ENCODE assay signal across 31 cellular contexts in the genomic region with DNA sequence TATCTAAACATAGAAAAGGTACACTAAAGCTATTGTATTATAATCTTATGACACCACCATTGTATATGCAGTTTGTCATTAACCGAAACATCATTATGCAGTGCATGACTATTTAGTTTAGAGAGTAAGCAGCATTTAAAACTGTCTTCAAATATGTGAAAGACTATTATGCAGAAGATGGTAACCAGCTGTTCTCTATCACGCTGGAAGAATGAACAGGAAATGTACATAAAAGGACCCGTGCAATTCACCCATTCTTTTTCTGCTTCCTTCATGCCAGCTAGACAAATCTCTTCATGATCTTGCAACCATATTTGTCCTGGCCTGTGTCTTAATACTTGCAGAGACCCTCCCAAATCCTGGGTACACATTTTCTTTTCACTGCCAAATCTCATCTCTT. TPM values are rescaled to one million over a fixed set of nuclear protein-coding genes. Genes with fewer than 3 reads are reported as not detected.
DNase-seq lines count a peak whose midpoint lies in the region; ATAC-seq, FAIRE-seq and TF ChIP-seq lines count a peak whose summit lies in the region.
"Had no signal": no experiment of that assay in that cellular context is flagged by ENCODE, and none has a peak within 500 bp of the region (broad histone marks: within the 10 kb centered on the region; RNA-seq: fewer than 3 reads in every experiment).

No MANE protein-coding gene starts in this region.

- H3K4me3 ChIP-seq in A549 (no peak overlapping the region), muscle layer of duodenum (ENCODE audit: low read depth in 1 of 2, low read length in 2 of 2) (no peak overlapping the region)
- no peak overlapping the region for H3K4me3 ChIP-seq in Jurkat, Clone E6-1 (ENCODE audit: low read length)
- H3K4me3 ChIP-seq: lung, ovary, tibial nerve had no signal

- H3K9me3 ChIP-seq in A549 = no peaks in the 10 kb centered on the region
- H3K9me3 ChIP-seq in muscle layer of duodenum (ENCODE audit: control insufficient read depth in 1 of 2, low read length in 2 of 2) = no peaks in the 10 kb centered on the region
- H3K9me3 ChIP-seq: ovary, tibial nerve had no signal

- POLR2A ChIA-PET in A549 (lab: Yijun Ruan, JAX) = no interaction called here

- H3K4me2 ChIP-seq in A549 = no peak overlapping the region

- CTCF ChIA-PET in A549 (lab: Yijun Ruan, JAX) = no interaction called here

- H3K4me1 ChIP-seq in A549 (no peaks in the 10 kb centered on the region), muscle layer of duodenum (ENCODE audit: control insufficient read depth in 1 of 2, insufficient read depth in 2 of 2, low read length in 2 of 2) (peaks cover 8 to 26% of the 10 kb centered on the region in 2 donors)

- FAIRE-seq in A549 (lab: Jason Lieb, UNC) = peak; percentile 23
- FAIRE-seq in GM12892 (lab: Jason Lieb, UNC) = no peak
- FAIRE-seq: GM12891, keratinocyte had no signal

- TF ChIP-seq POLR2A in A549 (IDR thresholded peaks at IDR 0.05; ENCODE audit: low read length) (no peak), GM12892 (IDR thresholded peaks at IDR 0.05; ENCODE audit: low read depth, low read length) (no peak)

- H3K36me3 ChIP-seq in muscle layer of duodenum (ENCODE audit: control insufficient read depth in 1 of 2, insufficient read depth in 2 of 2, low read length in 2 of 2) = peaks cover 0 to 5% of the 10 kb centered on the region in 2 donors
- H3K36me3 ChIP-seq: ovary, tibial nerve had no signal

- no peak for TF ChIP-seq RAD21 in A549 (conservative IDR thresholded peaks at IDR 0.05 in 1 of 2, IDR thresholded peaks at IDR 0.05 in 1 of 2)

- H3K27ac ChIP-seq in A549 (no peak overlapping the region), muscle layer of duodenum (ENCODE audit: low read length) (peak overlapping the region; percentile 56)
- H3K27ac ChIP-seq: HL-60, ovary, tibial nerve had no signal

- no peaks in the 10 kb centered on the region for H3K27me3 ChIP-seq in muscle layer of duodenum (ENCODE audit: low read depth, low read length)
- H3K27me3 ChIP-seq: ovary, tibial nerve had no signal

- no peak for DNase-seq in A549 (ENCODE audit: low read depth in 1 of 2, low spot score in 1 of 2)
- peak; percentile 41 for DNase-seq in Jurkat, Clone E6-1 (ENCODE audit: low read depth, low spot score)
- peak; percentile 51 for DNase-seq in dedifferentiated amniotic fluid mesenchymal stem cell (ENCODE audit: extremely low spot score)
- no peak for DNase-seq in GM12892 (ENCODE audit: insufficient read length)
- no peak for DNase-seq in NCI-H774 (lab: John Stamatoyannopoulos, UW)
- no peak for DNase-seq in activated CD4-positive, alpha-beta T cell treated with anti-CD3 and anti-CD28 coated beads for 1 hour
- DNase-seq: 8988T; activated CD4-positive, alpha-beta T cell treated with anti-CD3 and anti-CD28 coated beads, Interleukin-2, amount 10 ng/mL, durations not matched to agents 7 days and 5 days; activated CD8-positive, alpha-beta memory T cell treated with anti-CD3 and anti-CD28 coated beads, Interleukin-2, amount 50 U/mL, for 48 hours; activated effector memory CD4-positive, alpha-beta T cell treated with anti-CD3 and anti-CD28 coated beads, Interleukin-2, amount 50 U/mL, for 16 hours; C1 segment of cervical spinal cord; effector CD4-positive, alpha-beta T cell; GDM1; hippocampal formation; naive B cell; NCI-H2029; NCI-H446; ovary; stimulated activated naive CD8-positive, alpha-beta T cell treated with anti-CD3 and anti-CD28 coated beads, Interleukin-15, Interleukin-2, amounts not matched to agents 100 U/mL and 50 U/mL, for 24 hours; T-helper 1 cell had no signal

- ATAC-seq in A549 (no peak), HG03521 (IDR thresholded peaks at IDR 0.05; ENCODE audit: unreplicated experiment) (no peak)
- ATAC-seq: esophagus mucosa; HCT116; Right ventricle myocardium inferior; stimulated activated naive CD8-positive, alpha-beta T cell treated with anti-CD3 and anti-CD28 coated beads, Interleukin-15, Interleukin-2, amounts not matched to agents 100 U/mL and 50 U/mL, for 24 hours had no signal

- TF ChIP-seq EP300 in A549 (IDR thresholded peaks at IDR 0.05) = no peak

- WGBS in A549 (ENCODE audit: missing lambda C conversion rate) = 39% methylated on average over 3 of the region's 3 CpGs

- no peak for TF ChIP-seq CTCF in A549 (IDR thresholded peaks at IDR 0.05)

TF ChIP-seq in A549, 52 proteins besides CTCF, POLR2A, EP300 and RAD21:
- TF ChIP-seq KDM1A (IDR thresholded peaks at IDR 0.05; ENCODE audit: low read depth) = no peak
- no peak for TF ChIP-seq HOXA7 (CRISPR knock-in tag; IDR thresholded peaks at IDR 0.05)
- TF ChIP-seq MYC (IDR thresholded peaks at IDR 0.05; ENCODE audit: borderline replicate concordance, low read length) = no peak
- no peak for TF ChIP-seq USF2 (IDR thresholded peaks at IDR 0.05)
- no peak for TF ChIP-seq HDAC2 (IDR thresholded peaks at IDR 0.05)

RNA-seq across cellular contexts. Expression of gene ITGA1, which starts 58.7 kb away (rescaled TPM):
- polyA plus RNA-seq in A549 (2011; rRNA removed) (5.3 and 5.5 TPM in 2 replicates), A549 (2017; fragmentation: RNase III; extraction: RNeasy Plus Mini Kit Qiagen cat#74134 plus additional on column Dnase treatment) (0.89 to 2.0 TPM (median 1.5 TPM) in 3 replicates)
- 0.16 and 0.21 TPM in 2 replicates for polyA plus RNA-seq in A549 (2012; cell fraction: cytosol; rRNA removed)
- polyA plus RNA-seq in A549 (2012; cell fraction: nucleus; rRNA removed) = 0.25 and 0.37 TPM in 2 replicates
- polyA minus RNA-seq in A549 (2011; rRNA and poly(A)+ RNA removed) = 4.0 and 7.9 TPM in 2 replicates
- polyA plus RNA-seq in Jurkat, Clone E6-1 (2012; ENCODE audit: insufficient read depth, insufficient read length) = 1.2 TPM
- 4.1 TPM for polyA plus RNA-seq in GM12892 (2012; ENCODE audit: missing spikeins)
- polyA plus RNA-seq: IgD-negative memory B cell had no signal

RNA-seq across cellular contexts. Expression of gene PELO, which starts 58.7 kb away (rescaled TPM):
- polyA plus RNA-seq in A549 (2011; rRNA removed) = 18.9 and 20.1 TPM in 2 replicates
- polyA plus RNA-seq in A549 (2012; cell fraction: cytosol; rRNA removed) = 13.8 and 16.2 TPM in 2 replicates
- 14.6 and 15.8 TPM in 2 replicates for polyA plus RNA-seq in A549 (2012; cell fraction: nucleus; rRNA removed)
- 15.6 to 16.0 TPM (median 15.6 TPM) in 3 replicates for polyA plus RNA-seq in A549 (2017; fragmentation: RNase III; extraction: RNeasy Plus Mini Kit Qiagen cat#74134 plus additional on column Dnase treatment)
- 27.0 and 27.4 TPM in 2 replicates for polyA minus RNA-seq in A549 (2011; rRNA and poly(A)+ RNA removed)
- 12.3 TPM for polyA plus RNA-seq in Jurkat, Clone E6-1 (2012; ENCODE audit: insufficient read depth, insufficient read length)
- polyA plus RNA-seq in GM12892 (2012; ENCODE audit: missing spikeins) = 4.4 TPM

Comparison
In these comparisons a context has a peak if more than half of its experiments do, and no peak if none do; other contexts are left out.
1. DNase-seq: peak in Jurkat, Clone E6-1 (single experiment) and dedifferentiated amniotic fluid mesenchymal stem cell (single experiment); none in A549 (0 of 2), GM12892 (single experiment), NCI-H774 (single experiment) and activated CD4-positive, alpha-beta T cell treated with anti-CD3 and anti-CD28 coated beads for 1 hour (single experiment).